8 cellular contexts compared by ENCODE assay signal in genomic region chr6:169959129-169960002, GRCh38.
DNase-seq lines count a peak whose midpoint lies in the region; ATAC-seq and FAIRE-seq lines count a peak whose summit lies in the region.

No MANE protein-coding gene starts in this region.

- ATAC-seq in GM19395 (IDR thresholded peaks at IDR 0.05; ENCODE audit: unreplicated experiment) (peak; percentile 92), HG03460 (IDR thresholded peaks at IDR 0.05; ENCODE audit: unreplicated experiment) (peak; percentile 76)

- no peaks in the 10 kb centered on the region for H3K36me3 ChIP-seq in small intestine (ENCODE audit: control insufficient read depth in 2 of 2, insufficient read depth in 2 of 2, low read length in 2 of 2)

- DNase-seq in SHP77 treated with DMSO at 0.1 percent for 48 hours (lab: John Stamatoyannopoulos, UW) (peak; percentile 89), dermis blood vessel endothelial cell (peak; percentile 54), small intestine (peak; percentile 35), cerebellum (ENCODE audit: low spot score) (no peak), hippocampal formation (lab: John Stamatoyannopoulos, UW) (no peak), amygdala (lab: John Stamatoyannopoulos, UW) (no peak)

- H3K4me1 ChIP-seq in small intestine (ENCODE audit: control insufficient read depth in 2 of 2, insufficient read depth in 1 of 2, low read depth in 1 of 2, low read length in 1 of 2): no peaks in the 10 kb centered on the region

- H3K9me3 ChIP-seq in small intestine (ENCODE audit: control insufficient read depth, low read depth): no peaks in the 10 kb centered on the region

- no peak for FAIRE-seq in small intestine (lab: Jason Lieb, UNC)

- no peak overlapping the region for H3K4me3 ChIP-seq in small intestine (ENCODE audit: low read depth in 1 of 2, low read length in 2 of 2)

- H3K27me3 ChIP-seq in small intestine (ENCODE audit: control insufficient read depth in 2 of 2, insufficient read depth in 2 of 2, low read length in 2 of 2): no peaks in the 10 kb centered on the region

- 46 to 51% (median 47%) methylated on average over 28 of the region's 28 CpGs for WGBS in small intestine, 3 donors

- H3K27ac ChIP-seq in small intestine (ENCODE audit: low read depth in 1 of 2, low read length in 1 of 2): peak overlapping the region in 1 of 2 donors; percentile 50

Comparison
In these comparisons a context has a peak if more than half of its experiments do, and no peak if none do; other contexts are left out.
1. DNase-seq: peak in SHP77 treated with DMSO at 0.1 percent for 48 hours (single experiment), dermis blood vessel endothelial cell (single experiment) and small intestine (single experiment); none in cerebellum (single experiment), hippocampal formation (0 of 2) and amygdala (0 of 56).